In the genomic region with DNA sequence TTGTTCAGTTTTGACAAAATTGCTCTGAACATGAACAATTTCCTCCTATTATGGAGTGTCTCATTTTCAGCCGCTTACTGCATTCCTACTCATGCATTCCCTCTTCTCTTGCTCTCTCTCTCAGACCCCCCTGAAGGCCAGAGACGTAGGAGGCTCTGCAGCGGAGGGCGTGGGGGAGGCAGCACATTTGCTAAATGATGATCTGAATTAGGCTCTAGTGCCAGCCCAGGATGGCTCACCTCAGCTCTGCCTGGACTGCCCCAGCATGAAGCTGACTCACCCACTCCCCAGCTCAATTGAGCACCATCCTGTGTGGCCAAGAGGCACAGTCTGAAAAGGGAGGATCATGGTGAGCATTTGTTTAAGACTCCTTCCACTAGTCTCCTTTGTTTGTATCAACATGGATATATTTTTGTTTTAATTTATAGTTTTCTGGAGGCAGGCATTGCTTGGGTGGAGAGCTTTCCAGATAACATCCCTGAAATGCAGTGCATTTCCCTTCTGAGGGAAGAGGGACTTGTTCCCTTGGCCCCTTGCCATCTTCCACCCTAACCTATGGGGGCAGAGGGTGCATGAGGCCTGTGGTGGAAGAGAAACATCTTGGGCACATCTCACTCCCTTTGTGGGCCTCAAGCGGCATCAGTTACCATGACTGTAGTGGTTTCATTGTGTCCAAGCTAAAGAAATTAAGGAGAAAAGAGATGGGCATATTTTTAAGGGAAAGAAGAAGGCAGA, we compare ENCODE assay signal across 8 cellular contexts.
DNase-seq lines count a peak whose midpoint lies in the region; ATAC-seq and TF ChIP-seq lines count a peak whose summit lies in the region.

No MANE protein-coding gene starts in this region.

- H3K27ac ChIP-seq in HEK293 (ENCODE audit: extremely low read depth, low read depth, low read length), result no peak overlapping the region

- H3K36me3 ChIP-seq in HEK293 (ENCODE audit: control insufficient read depth in 2 of 2, insufficient read depth in 1 of 2, low read length in 2 of 2) (no peaks in the 10 kb centered on the region), adipocyte (ENCODE audit: control insufficient read depth, insufficient read depth, low read length, severe bottlenecking) (no peaks in the 10 kb centered on the region)

- no peaks in the 10 kb centered on the region for H3K27me3 ChIP-seq in adipocyte (replicated peaks; ENCODE audit: control insufficient read depth, insufficient read depth, low read length)

- H3K9me3 ChIP-seq in HEK293 (ENCODE audit: control insufficient read depth, insufficient read depth, low read depth, low read length) (no peaks in the 10 kb centered on the region), adipocyte (ENCODE audit: control insufficient read depth, low read length) (no peaks in the 10 kb centered on the region)

- H3K4me1 ChIP-seq in HEK293 (ENCODE audit: control insufficient read depth, insufficient read depth, low read length), result peaks cover 3% of the 10 kb centered on the region; the same call in 1 of the 2 replicates
- H3K4me1 ChIP-seq in adipocyte (ENCODE audit: control insufficient read depth, insufficient read depth, low read length), result peaks cover 50% of the 10 kb centered on the region

- H3K4me3 ChIP-seq in HEK293 (ENCODE audit: low read depth, low read length), result no peak overlapping the region
- H3K4me3 ChIP-seq in adipocyte (ENCODE audit: low read length), result no peak overlapping the region

- peak overlapping the region; percentile 3 for H3K9ac ChIP-seq in adipocyte (ENCODE audit: low read length)

- in situ Hi-C loops in ACHN (cut with HindIII; ENCODE audit: low pct_ligation_motif_present, low pct_unique_long_range_greater_than_20kb, low sequenced_read_pairs), result no loop called here

- CTCF ChIA-PET in HEK293 (lab: Yijun Ruan, JAX), result no interaction called here

- POLR2A ChIA-PET in HEK293 (lab: Yijun Ruan, JAX), result interaction anchor here (0.9 to 1.2 kb wide), 2 partner anchors 15 to 81 kb away, joined by 3 read pairs; partner anchors contain the start of gene SMARCAL1

- ATAC-seq in HG03354 (IDR thresholded peaks at IDR 0.05; ENCODE audit: poor library complexity, severe bottlenecking, unreplicated experiment), result no peak
- ATAC-seq in HG02623 (IDR thresholded peaks at IDR 0.05; ENCODE audit: unreplicated experiment), result no peak

- no peak for TF ChIP-seq CTCF in HEK293 (tag by site-specific recombination; IDR thresholded peaks at IDR 0.05)

- peak; percentile 73 for DNase-seq in ACHN
- DNase-seq in adipocyte (ENCODE audit: low read depth), result peak; percentile 67
- DNase-seq in kidney tubule cell (ENCODE audit: low spot score), result peak; percentile 90
- DNase-seq in SIG-M5 treated with dmso at 0.1 percent for 504 hours (lab: John Stamatoyannopoulos, UW; ENCODE audit: unreplicated experiment), result no peak
- no peak for DNase-seq in NCI-H2107 (lab: John Stamatoyannopoulos, UW)

TF ChIP-seq in HEK293, 187 proteins besides CTCF, POLR2A, EP300 and RAD21 (continues in another document):
- TF ChIP-seq TRIM28 (IDR thresholded peaks at IDR 0.05; ENCODE audit: borderline replicate concordance, low read length) (no peak), ZNF521 (tag by site-specific recombination; IDR thresholded peaks at IDR 0.05) (no peak), ZNF211 (tag by site-specific recombination; IDR thresholded peaks at IDR 0.05; ENCODE audit: low read depth) (no peak), ZIC2 (tag by site-specific recombination; IDR thresholded peaks at IDR 0.05) (peak; percentile 83), ZNF274 (IDR thresholded peaks at IDR 0.05; ENCODE audit: low read length) (no peak), ZNF274 (tag by site-specific recombination; IDR thresholded peaks at IDR 0.05; ENCODE audit: borderline replicate concordance) (no peak), ZNF768 (tag by site-specific recombination; IDR thresholded peaks at IDR 0.05) (no peak), ZEB2 (tag by site-specific recombination; IDR thresholded peaks at IDR 0.05) (no peak), ZFP37 (tag by site-specific recombination; IDR thresholded peaks at IDR 0.05) (no peak), ZNF398 (tag by site-specific recombination; IDR thresholded peaks at IDR 0.05) (no peak), HIC1 (tag by site-specific recombination; IDR thresholded peaks at IDR 0.05) (no peak), ZFP69B (tag by site-specific recombination; IDR thresholded peaks at IDR 0.05) (no peak), ZNF19 (tag by site-specific recombination; IDR thresholded peaks at IDR 0.05; ENCODE audit: low read depth) (no peak), ZFHX2 (tag by site-specific recombination; conservative IDR thresholded peaks at IDR 0.05) (peak; percentile 84)
- TF ChIP-seq, protein P1, sequence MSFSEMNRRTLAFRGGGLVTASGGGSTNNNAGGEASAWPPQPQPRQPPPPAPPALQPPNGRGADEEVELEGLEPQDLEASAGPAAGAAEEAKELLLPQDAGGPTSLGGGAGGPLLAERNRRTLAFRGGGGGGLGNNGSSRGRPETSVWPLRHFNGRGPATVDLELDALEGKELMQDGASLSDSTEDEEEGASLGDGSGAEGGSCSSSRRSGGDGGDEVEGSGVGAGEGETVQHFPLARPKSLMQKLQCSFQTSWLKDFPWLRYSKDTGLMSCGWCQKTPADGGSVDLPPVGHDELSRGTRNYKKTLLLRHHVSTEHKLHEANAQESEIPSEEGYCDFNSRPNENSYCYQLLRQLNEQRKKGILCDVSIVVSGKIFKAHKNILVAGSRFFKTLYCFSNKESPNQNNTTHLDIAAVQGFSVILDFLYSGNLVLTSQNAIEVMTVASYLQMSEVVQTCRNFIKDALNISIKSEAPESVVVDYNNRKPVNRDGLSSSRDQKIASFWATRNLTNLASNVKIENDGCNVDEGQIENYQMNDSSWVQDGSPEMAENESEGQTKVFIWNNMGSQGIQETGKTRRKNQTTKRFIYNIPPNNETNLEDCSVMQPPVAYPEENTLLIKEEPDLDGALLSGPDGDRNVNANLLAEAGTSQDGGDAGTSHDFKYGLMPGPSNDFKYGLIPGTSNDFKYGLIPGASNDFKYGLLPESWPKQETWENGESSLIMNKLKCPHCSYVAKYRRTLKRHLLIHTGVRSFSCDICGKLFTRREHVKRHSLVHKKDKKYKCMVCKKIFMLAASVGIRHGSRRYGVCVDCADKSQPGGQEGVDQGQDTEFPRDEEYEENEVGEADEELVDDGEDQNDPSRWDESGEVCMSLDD (tag by site-specific recombination; IDR thresholded peaks at IDR 0.05), result no peak
- TF ChIP-seq, protein P2, sequence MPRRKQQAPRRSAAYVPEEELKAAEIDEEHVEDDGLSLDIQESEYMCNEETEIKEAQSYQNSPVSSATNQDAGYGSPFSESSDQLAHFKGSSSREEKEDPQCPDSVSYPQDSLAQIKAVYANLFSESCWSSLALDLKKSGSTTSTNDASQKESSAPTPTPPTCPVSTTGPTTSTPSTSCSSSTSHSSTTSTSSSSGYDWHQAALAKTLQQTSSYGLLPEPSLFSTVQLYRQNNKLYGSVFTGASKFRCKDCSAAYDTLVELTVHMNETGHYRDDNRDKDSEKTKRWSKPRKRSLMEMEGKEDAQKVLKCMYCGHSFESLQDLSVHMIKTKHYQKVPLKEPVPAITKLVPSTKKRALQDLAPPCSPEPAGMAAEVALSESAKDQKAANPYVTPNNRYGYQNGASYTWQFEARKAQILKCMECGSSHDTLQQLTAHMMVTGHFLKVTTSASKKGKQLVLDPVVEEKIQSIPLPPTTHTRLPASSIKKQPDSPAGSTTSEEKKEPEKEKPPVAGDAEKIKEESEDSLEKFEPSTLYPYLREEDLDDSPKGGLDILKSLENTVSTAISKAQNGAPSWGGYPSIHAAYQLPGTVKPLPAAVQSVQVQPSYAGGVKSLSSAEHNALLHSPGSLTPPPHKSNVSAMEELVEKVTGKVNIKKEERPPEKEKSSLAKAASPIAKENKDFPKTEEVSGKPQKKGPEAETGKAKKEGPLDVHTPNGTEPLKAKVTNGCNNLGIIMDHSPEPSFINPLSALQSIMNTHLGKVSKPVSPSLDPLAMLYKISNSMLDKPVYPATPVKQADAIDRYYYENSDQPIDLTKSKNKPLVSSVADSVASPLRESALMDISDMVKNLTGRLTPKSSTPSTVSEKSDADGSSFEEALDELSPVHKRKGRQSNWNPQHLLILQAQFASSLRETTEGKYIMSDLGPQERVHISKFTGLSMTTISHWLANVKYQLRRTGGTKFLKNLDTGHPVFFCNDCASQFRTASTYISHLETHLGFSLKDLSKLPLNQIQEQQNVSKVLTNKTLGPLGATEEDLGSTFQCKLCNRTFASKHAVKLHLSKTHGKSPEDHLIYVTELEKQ (tag by site-specific recombination; IDR thresholded peaks at IDR 0.05; ENCODE audit: borderline replicate concordance), result no peak

Comparison
In these comparisons a context has a peak if more than half of its experiments do, and no peak if none do; other contexts are left out.
1. DNase-seq: peak in ACHN (single experiment), adipocyte (single experiment) and kidney tubule cell (single experiment); none in SIG-M5 treated with dmso at 0.1 percent for 504 hours (single experiment) and NCI-H2107 (single experiment).